13 cellular contexts compared by ENCODE assay signal in genomic region chr2:195450537-195451113, GRCh38.
"Had no signal": no experiment of that assay in that cellular context is flagged by ENCODE, and none has a peak within 500 bp of the region (broad histone marks: within the 10 kb centered on the region; RNA-seq: fewer than 3 reads in every experiment).

No MANE protein-coding gene starts in this region.

- DNase-seq: activated CD4-positive, alpha-beta T cell treated with anti-CD3 and anti-CD28 coated beads for 36 hours; activated CD8-positive, alpha-beta T cell treated with anti-CD3 and anti-CD28 coated beads for 36 hours; activated effector memory CD4-positive, alpha-beta T cell treated with Interleukin-2 at 50 U/mL for 16 hours; activated naive CD4-positive, alpha-beta T cell treated with anti-CD3 and anti-CD28 coated beads, Interleukin-2, amount 50 U/mL, for 16 hours; activated T-cell treated with anti-CD3 and anti-CD28 coated beads, Interleukin-2, amount 50 U/mL, for 4 hours; kidney glomerular epithelial cell; naive thymus-derived CD4-positive, alpha-beta T cell; pancreas; stimulated activated CD4-positive, alpha-beta T cell treated with anti-CD3 and anti-CD28 coated beads, Interleukin-2, amount 100 ng/mL, for 48 hours; T-helper 2 cell; thyroid gland had no signal

- H3K27ac ChIP-seq: pancreas, thyroid gland had no signal

- H3K27me3 ChIP-seq: pancreas, thyroid gland had no signal

- H3K4me1 ChIP-seq: pancreas, thyroid gland had no signal

- H3K4me3 ChIP-seq: pancreas, thyroid gland had no signal

- H3K36me3 ChIP-seq: pancreas, thyroid gland had no signal

- ATAC-seq: activated CD4-positive, alpha-beta T cell treated with anti-CD3 and anti-CD28 coated beads for 36 hours; activated CD8-positive, alpha-beta T cell treated with anti-CD3 and anti-CD28 coated beads for 36 hours; activated T-cell treated with anti-CD3 and anti-CD28 coated beads, Interleukin-2, amount 50 U/mL, for 4 hours; esophagus mucosa; naive thymus-derived CD4-positive, alpha-beta T cell; pancreas; stimulated activated memory B cell treated with anti-CD40 and anti-IgM and Interleukin-4, amounts not matched to agents 10 μg/mL and 1 μg/mL and 100 μg/mL, for 72 hours had no signal

- H3K9me3 ChIP-seq: pancreas, thyroid gland had no signal
